ENCODE assay signal across 1 cellular context in the genomic region with DNA sequence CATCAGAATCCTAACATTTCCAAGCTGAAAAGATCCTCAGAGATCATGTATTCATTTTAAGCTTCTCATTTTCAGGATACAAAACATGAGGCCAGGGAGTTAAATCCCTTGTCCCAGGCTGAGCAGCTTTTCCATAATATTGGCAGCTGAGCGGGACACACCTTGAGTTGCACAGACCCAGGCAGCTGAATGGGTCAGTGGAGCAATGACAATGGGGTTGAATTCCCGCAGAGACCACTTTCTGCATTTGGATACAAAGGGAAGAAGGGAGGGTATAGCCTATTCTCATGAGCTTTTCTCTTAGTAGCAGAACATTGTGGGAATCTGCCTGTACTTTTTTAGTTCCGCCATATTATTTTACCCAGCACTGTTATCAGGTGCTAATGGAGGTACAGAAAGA.
TF ChIP-seq lines count a peak whose summit lies in the region.

No MANE protein-coding gene starts in this region.

TF ChIP-seq in SK-N-SH treated with all-trans-retinoic acid at 6 μM for 48 hours, 23 proteins besides CTCF, POLR2A, EP300 and RAD21 (continued from another document):
- no peak for TF ChIP-seq OSR1 (CRISPR knock-in tag; IDR thresholded peaks at IDR 0.05)
- no peak for TF ChIP-seq CREB5 (CRISPR knock-in tag; IDR thresholded peaks at IDR 0.05; ENCODE audit: low read depth)
- TF ChIP-seq SNAI2 (CRISPR knock-in tag; IDR thresholded peaks at IDR 0.05) = no peak
